Comparison of ENCODE assay signal across 24 cellular contexts in the genomic region with DNA sequence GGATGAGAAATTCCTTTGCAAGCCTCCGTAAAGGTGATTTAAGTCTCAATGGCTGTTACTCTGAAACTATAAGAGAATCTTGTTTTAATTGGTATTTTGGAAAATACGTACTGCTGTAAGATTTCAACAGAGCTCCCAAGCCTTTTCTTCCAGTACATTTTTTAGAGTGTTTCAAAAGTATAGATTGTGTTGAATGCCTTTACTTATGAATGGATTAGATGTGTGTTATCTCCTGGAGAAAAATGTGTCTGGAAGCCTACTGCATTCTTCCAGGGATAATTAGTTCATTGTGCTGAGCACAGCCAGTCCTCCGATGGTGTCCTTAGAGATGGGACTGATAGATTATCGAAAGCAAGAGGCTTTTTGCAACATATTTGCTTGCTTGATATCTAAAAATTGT.
DNase-seq lines count a peak whose midpoint lies in the region; ATAC-seq and TF ChIP-seq lines count a peak whose summit lies in the region.
"Had no signal": no experiment of that assay in that cellular context is flagged by ENCODE, and none has a peak within 500 bp of the region (broad histone marks: within the 10 kb centered on the region; RNA-seq: fewer than 3 reads in every experiment).

No MANE protein-coding gene starts in this region.

- no TSS peak for BruUV-seq in mammary epithelial cell (replicated peaks; lab: Mats Ljungman, UMichigan)

- no peaks in the 10 kb centered on the region for H3K79me2 ChIP-seq in mammary epithelial cell (ENCODE audit: insufficient read depth, low read length)

- H2AFZ ChIP-seq in mammary epithelial cell (ENCODE audit: low read depth, low read length) = no peak overlapping the region
- H2AFZ ChIP-seq: GM23248 had no signal

- H3K27ac ChIP-seq in breast epithelium (peak overlapping the region; percentile 4 to 56), mammary epithelial cell (ENCODE audit: insufficient read depth, low read depth, low read length) (no peak overlapping the region), mesodermal cell (ENCODE audit: low read depth, low read length, severe bottlenecking) (peak overlapping the region; percentile 51)
- H3K27ac ChIP-seq: 22Rv1, GM23248, HL-60, KMS-11, Peyer's patch had no signal

- no peak overlapping the region for H3K9ac ChIP-seq in mammary epithelial cell (ENCODE audit: insufficient read depth, low read length)
- H3K9ac ChIP-seq: GM23248, KMS-11 had no signal

- H3K27me3 ChIP-seq in breast epithelium = no peaks in the 10 kb centered on the region
- no peaks in the 10 kb centered on the region for H3K27me3 ChIP-seq in mammary epithelial cell (ENCODE audit: insufficient read depth, low read length)
- H3K27me3 ChIP-seq: Peyer's patch had no signal

- H3K4me2 ChIP-seq in mammary epithelial cell (ENCODE audit: insufficient read depth, low read depth, low read length) = no peak overlapping the region
- H3K4me2 ChIP-seq: KMS-11 had no signal

- no peak for ATAC-seq in SK-N-SH treated with all-trans-retinoic acid at 6 μM for 48 hours
- ATAC-seq: GM12878, Right ventricle myocardium inferior had no signal

- peak overlapping the region; percentile 91 for H3K27ac Mint-ChIP-seq in progenitor cell of endocrine pancreas
- no peak overlapping the region for H3K27ac Mint-ChIP-seq in activated CD4-positive, alpha-beta T cell treated with anti-CD3 and anti-CD28 coated beads, Interleukin-2, amount 10 ng/mL, durations not matched to agents 24 days and 14 days

- H3K4me1 ChIP-seq in breast epithelium (no peaks in the 10 kb centered on the region), mammary epithelial cell (ENCODE audit: insufficient read depth, low read length) (peaks cover 14% of the 10 kb centered on the region), mesodermal cell (ENCODE audit: control insufficient read depth, insufficient read depth, low read length, poor library complexity, severe bottlenecking) (peaks cover 14% of the 10 kb centered on the region)

- dilution Hi-C loops in mammary epithelial cell (cut with HindIII; ENCODE audit: low sequenced_read_pairs) = no loop called here

- peaks cover 39% of the 10 kb centered on the region for H3K4me1 Mint-ChIP-seq in progenitor cell of endocrine pancreas (ENCODE audit: low read depth)
- H3K4me1 Mint-ChIP-seq in activated CD4-positive, alpha-beta T cell treated with anti-CD3 and anti-CD28 coated beads, Interleukin-2, amount 10 ng/mL, durations not matched to agents 24 days and 14 days = no peaks in the 10 kb centered on the region

- DNase-seq in breast epithelium (ENCODE audit: low spot score in 2 of 2) = no peak
- no peak for DNase-seq in mammary epithelial cell
- no peak for DNase-seq in progenitor cell of endocrine pancreas (ENCODE audit: low spot score, unreplicated experiment)
- DNase-seq in activated CD4-positive, alpha-beta T cell treated with anti-CD3 and anti-CD28 coated beads, Interleukin-2, amount 10 ng/mL, durations not matched to agents 24 days and 14 days = no peak
- DNase-seq in SIG-M5 treated with dmso at 0.1 percent for 504 hours (lab: John Stamatoyannopoulos, UW; ENCODE audit: unreplicated experiment) = no peak
- no peak for DNase-seq in activated naive CD4-positive, alpha-beta T cell treated with Interleukin-2 at 50 U/mL for 16 hours
- DNase-seq: AML-193; COR-L47; GM23248; HCEC 1CT; MV-4-11; NCI-H187; NCI-H2107; NCI-H510A; NCI-H748 treated with DMSO at 0.1 percent for 48 hours; NK-92 treated with Interleukin-12 subunit alpha and Interleukin-12 subunit beta, amount 100 ng/mL, for 24 hours; Peyer's patch had no signal

- no peaks in the 10 kb centered on the region for H3K9me3 Mint-ChIP-seq in progenitor cell of endocrine pancreas (ENCODE audit: low read depth)
- H3K9me3 Mint-ChIP-seq in activated CD4-positive, alpha-beta T cell treated with anti-CD3 and anti-CD28 coated beads, Interleukin-2, amount 10 ng/mL, durations not matched to agents 24 days and 14 days = no peaks in the 10 kb centered on the region

- H4K20me1 ChIP-seq in mammary epithelial cell (ENCODE audit: insufficient read depth, low read length) = peaks cover 2% of the 10 kb centered on the region

- WGBS in mammary epithelial cell (ENCODE audit: low coverage, missing lambda C conversion rate) = 38% methylated on average over 4 of the region's 4 CpGs
- 90% methylated on average over 2 of the region's 4 CpGs; no CpG with 5 or more reads in 1 of the 2 experiments for WGBS in mesodermal cell (ENCODE audit: insufficient coverage in 2 of 2), 2 experiments

- in situ Hi-C loops in mammary epithelial cell (cut with MboI; ENCODE audit: low sequenced_read_pairs in 2 of 2) = no loop called here

- H3K9me3 ChIP-seq in breast epithelium (no peaks in the 10 kb centered on the region), mammary epithelial cell (replicated peaks; ENCODE audit: insufficient read depth, low read length) (no peaks in the 10 kb centered on the region), mesodermal cell (ENCODE audit: control insufficient read depth, low read length) (no peaks in the 10 kb centered on the region)
- H3K9me3 ChIP-seq: Peyer's patch had no signal

- H3K27me3 Mint-ChIP-seq in progenitor cell of endocrine pancreas = no peaks in the 10 kb centered on the region
- H3K27me3 Mint-ChIP-seq in activated CD4-positive, alpha-beta T cell treated with anti-CD3 and anti-CD28 coated beads, Interleukin-2, amount 10 ng/mL, durations not matched to agents 24 days and 14 days = peaks cover 6% of the 10 kb centered on the region

- H3K4me3 Mint-ChIP-seq in progenitor cell of endocrine pancreas (ENCODE audit: low read depth) = no peak overlapping the region
- H3K4me3 Mint-ChIP-seq in activated CD4-positive, alpha-beta T cell treated with anti-CD3 and anti-CD28 coated beads, Interleukin-2, amount 10 ng/mL, durations not matched to agents 24 days and 14 days = no peak overlapping the region

- TF ChIP-seq CTCF in breast epithelium (IDR thresholded peaks at IDR 0.05) (no peak), mammary epithelial cell (conservative IDR thresholded peaks at IDR 0.05 in 1 of 2, IDR thresholded peaks at IDR 0.05 in 1 of 2; ENCODE audit: extremely low read depth in 1 of 2, insufficient read depth in 1 of 2, low read depth in 1 of 2, low read length in 2 of 2) (no peak), progenitor cell of endocrine pancreas (IDR thresholded peaks at IDR 0.05; ENCODE audit: unreplicated experiment) (no peak)

- H3K4me3 ChIP-seq in breast epithelium = no peak overlapping the region
- H3K4me3 ChIP-seq in mammary epithelial cell (replicated peaks in 1 of 3; ENCODE audit: insufficient read depth in 1 of 3, low read depth in 2 of 3, low read length in 3 of 3) = no peak overlapping the region
- no peak overlapping the region for H3K4me3 ChIP-seq in mesodermal cell (ENCODE audit: extremely low read depth, insufficient read depth, low read length, poor library complexity, severe bottlenecking)
- H3K4me3 ChIP-seq: GM12878, GM23248, Peyer's patch had no signal

- CTCF ChIA-PET in mammary epithelial cell (lab: Charles Lee; ENCODE audit: low non-redundant PET) = interaction anchor here (0.6 kb wide), 1 partner anchor 26 kb away, joined by 3 read pairs; no protein-coding TSS in a partner anchor

- no peaks in the 10 kb centered on the region for H3K36me3 ChIP-seq in breast epithelium
- no peaks in the 10 kb centered on the region for H3K36me3 ChIP-seq in mammary epithelial cell (ENCODE audit: insufficient read depth, low read length)
- no peaks in the 10 kb centered on the region for H3K36me3 ChIP-seq in mesodermal cell (ENCODE audit: control insufficient read depth, insufficient read depth, low read length)
- H3K36me3 ChIP-seq: Peyer's patch had no signal

- TF ChIP-seq POLR2A in breast epithelium (IDR thresholded peaks at IDR 0.05) = no peak

- H3K36me3 Mint-ChIP-seq in progenitor cell of endocrine pancreas (ENCODE audit: insufficient read depth) = peaks cover 2% of the 10 kb centered on the region
- no peaks in the 10 kb centered on the region for H3K36me3 Mint-ChIP-seq in activated CD4-positive, alpha-beta T cell treated with anti-CD3 and anti-CD28 coated beads, Interleukin-2, amount 10 ng/mL, durations not matched to agents 24 days and 14 days (ENCODE audit: low read depth)

- intact Hi-C loops in breast epithelium (cut with DNase I; ENCODE audit: low total_unique reads) = no loop called here
- intact Hi-C loops in mammary epithelial cell (cut with micrococcal nuclease) = no loop called here
- intact Hi-C loops in activated CD4-positive, alpha-beta T cell treated with anti-CD3 and anti-CD28 coated beads, Interleukin-2, amount 10 ng/mL, durations not matched to agents 24 days and 14 days (cut with micrococcal nuclease) = no loop called here

TF ChIP-seq in SK-N-SH treated with all-trans-retinoic acid at 6 μM for 48 hours, 23 proteins besides CTCF, POLR2A, EP300 and RAD21 (continues in another document):
- TF ChIP-seq, protein P1, sequence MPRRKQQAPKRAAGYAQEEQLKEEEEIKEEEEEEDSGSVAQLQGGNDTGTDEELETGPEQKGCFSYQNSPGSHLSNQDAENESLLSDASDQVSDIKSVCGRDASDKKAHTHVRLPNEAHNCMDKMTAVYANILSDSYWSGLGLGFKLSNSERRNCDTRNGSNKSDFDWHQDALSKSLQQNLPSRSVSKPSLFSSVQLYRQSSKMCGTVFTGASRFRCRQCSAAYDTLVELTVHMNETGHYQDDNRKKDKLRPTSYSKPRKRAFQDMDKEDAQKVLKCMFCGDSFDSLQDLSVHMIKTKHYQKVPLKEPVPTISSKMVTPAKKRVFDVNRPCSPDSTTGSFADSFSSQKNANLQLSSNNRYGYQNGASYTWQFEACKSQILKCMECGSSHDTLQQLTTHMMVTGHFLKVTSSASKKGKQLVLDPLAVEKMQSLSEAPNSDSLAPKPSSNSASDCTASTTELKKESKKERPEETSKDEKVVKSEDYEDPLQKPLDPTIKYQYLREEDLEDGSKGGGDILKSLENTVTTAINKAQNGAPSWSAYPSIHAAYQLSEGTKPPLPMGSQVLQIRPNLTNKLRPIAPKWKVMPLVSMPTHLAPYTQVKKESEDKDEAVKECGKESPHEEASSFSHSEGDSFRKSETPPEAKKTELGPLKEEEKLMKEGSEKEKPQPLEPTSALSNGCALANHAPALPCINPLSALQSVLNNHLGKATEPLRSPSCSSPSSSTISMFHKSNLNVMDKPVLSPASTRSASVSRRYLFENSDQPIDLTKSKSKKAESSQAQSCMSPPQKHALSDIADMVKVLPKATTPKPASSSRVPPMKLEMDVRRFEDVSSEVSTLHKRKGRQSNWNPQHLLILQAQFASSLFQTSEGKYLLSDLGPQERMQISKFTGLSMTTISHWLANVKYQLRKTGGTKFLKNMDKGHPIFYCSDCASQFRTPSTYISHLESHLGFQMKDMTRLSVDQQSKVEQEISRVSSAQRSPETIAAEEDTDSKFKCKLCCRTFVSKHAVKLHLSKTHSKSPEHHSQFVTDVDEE (CRISPR knock-in tag; IDR thresholded peaks at IDR 0.05) = no peak
- TF ChIP-seq ARNTL (CRISPR knock-in tag; IDR thresholded peaks at IDR 0.05; ENCODE audit: borderline replicate concordance, low read depth) (no peak), TCF4 (CRISPR knock-in tag; IDR thresholded peaks at IDR 0.05; ENCODE audit: borderline replicate concordance) (no peak)
